Comparison of ENCODE assay signal across 1 cellular context in the genomic region with DNA sequence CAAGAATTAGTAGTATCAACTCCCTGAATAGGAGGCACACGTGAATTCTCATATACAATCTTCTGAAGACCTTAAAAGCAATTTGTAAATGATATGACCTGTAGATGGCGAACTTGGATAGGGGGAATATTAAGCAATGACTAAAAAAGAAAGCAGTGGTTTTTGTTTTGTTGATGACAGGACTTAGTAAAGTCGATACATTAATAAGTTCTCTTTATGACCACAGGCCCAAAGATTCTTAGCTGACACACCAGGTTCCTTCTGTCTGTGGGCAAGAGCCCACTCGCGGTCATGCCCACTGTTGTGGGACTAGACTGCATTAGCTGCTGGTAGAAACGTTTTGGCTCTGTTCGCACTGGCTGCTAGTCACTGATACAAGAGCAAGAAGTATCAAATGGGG.
TF ChIP-seq lines count a peak whose summit lies in the region.

No MANE protein-coding gene starts in this region.

TF ChIP-seq in GM23338, 12 proteins besides CTCF, POLR2A, EP300 and RAD21 (continued from another document):
- TF ChIP-seq, protein P1, sequence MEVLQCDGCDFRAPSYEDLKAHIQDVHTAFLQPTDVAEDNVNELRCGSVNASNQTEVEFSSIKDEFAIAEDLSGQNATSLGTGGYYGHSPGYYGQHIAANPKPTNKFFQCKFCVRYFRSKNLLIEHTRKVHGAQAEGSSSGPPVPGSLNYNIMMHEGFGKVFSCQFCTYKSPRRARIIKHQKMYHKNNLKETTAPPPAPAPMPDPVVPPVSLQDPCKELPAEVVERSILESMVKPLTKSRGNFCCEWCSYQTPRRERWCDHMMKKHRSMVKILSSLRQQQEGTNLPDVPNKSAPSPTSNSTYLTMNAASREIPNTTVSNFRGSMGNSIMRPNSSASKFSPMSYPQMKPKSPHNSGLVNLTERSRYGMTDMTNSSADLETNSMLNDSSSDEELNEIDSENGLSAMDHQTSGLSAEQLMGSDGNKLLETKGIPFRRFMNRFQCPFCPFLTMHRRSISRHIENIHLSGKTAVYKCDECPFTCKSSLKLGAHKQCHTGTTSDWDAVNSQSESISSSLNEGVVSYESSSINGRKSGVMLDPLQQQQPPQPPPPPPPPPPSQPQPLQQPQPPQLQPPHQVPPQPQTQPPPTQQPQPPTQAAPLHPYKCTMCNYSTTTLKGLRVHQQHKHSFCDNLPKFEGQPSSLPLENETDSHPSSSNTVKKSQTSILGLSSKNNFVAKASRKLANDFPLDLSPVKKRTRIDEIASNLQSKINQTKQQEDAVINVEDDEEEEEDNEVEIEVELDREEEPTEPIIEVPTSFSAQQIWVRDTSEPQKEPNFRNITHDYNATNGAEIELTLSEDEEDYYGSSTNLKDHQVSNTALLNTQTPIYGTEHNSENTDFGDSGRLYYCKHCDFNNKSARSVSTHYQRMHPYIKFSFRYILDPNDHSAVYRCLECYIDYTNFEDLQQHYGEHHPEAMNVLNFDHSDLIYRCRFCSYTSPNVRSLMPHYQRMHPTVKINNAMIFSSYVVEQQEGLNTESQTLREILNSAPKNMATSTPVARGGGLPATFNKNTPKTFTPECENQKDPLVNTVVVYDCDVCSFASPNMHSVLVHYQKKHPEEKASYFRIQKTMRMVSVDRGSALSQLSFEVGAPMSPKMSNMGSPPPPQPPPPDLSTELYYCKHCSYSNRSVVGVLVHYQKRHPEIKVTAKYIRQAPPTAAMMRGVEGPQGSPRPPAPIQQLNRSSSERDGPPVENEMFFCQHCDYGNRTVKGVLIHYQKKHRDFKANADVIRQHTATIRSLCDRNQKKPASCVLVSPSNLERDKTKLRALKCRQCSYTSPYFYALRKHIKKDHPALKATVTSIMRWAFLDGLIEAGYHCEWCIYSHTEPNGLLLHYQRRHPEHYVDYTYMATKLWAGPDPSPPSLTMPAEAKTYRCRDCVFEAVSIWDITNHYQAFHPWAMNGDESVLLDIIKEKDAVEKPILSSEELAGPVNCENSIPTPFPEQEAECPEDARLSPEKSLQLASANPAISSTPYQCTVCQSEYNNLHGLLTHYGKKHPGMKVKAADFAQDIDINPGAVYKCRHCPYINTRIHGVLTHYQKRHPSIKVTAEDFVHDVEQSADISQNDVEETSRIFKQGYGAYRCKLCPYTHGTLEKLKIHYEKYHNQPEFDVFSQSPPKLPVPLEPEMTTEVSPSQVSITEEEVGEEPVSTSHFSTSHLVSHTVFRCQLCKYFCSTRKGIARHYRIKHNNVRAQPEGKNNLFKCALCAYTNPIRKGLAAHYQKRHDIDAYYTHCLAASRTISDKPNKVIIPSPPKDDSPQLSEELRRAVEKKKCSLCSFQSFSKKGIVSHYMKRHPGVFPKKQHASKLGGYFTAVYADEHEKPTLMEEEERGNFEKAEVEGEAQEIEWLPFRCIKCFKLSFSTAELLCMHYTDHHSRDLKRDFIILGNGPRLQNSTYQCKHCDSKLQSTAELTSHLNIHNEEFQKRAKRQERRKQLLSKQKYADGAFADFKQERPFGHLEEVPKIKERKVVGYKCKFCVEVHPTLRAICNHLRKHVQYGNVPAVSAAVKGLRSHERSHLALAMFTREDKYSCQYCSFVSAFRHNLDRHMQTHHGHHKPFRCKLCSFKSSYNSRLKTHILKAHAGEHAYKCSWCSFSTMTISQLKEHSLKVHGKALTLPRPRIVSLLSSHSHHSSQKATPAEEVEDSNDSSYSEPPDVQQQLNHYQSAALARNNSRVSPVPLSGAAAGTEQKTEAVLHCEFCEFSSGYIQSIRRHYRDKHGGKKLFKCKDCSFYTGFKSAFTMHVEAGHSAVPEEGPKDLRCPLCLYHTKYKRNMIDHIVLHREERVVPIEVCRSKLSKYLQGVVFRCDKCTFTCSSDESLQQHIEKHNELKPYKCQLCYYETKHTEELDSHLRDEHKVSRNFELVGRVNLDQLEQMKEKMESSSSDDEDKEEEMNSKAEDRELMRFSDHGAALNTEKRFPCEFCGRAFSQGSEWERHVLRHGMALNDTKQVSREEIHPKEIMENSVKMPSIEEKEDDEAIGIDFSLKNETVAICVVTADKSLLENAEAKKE (CRISPR knock-in tag; IDR thresholded peaks at IDR 0.05): no peak
- TF ChIP-seq NANOG (IDR thresholded peaks at IDR 0.05; ENCODE audit: borderline replicate concordance): no peak
- no peak for TF ChIP-seq ZNF114 (CRISPR knock-in tag; IDR thresholded peaks at IDR 0.05)
- TF ChIP-seq, protein P2, sequence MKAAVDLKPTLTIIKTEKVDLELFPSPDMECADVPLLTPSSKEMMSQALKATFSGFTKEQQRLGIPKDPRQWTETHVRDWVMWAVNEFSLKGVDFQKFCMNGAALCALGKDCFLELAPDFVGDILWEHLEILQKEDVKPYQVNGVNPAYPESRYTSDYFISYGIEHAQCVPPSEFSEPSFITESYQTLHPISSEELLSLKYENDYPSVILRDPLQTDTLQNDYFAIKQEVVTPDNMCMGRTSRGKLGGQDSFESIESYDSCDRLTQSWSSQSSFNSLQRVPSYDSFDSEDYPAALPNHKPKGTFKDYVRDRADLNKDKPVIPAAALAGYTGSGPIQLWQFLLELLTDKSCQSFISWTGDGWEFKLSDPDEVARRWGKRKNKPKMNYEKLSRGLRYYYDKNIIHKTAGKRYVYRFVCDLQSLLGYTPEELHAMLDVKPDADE (IDR thresholded peaks at IDR 0.05): no peak
- no peak for TF ChIP-seq ZNF331 (CRISPR knock-in tag; IDR thresholded peaks at IDR 0.05; ENCODE audit: low read depth)
- no peak for TF ChIP-seq CREB1 (CRISPR knock-in tag; IDR thresholded peaks at IDR 0.05; ENCODE audit: low read depth)
- no peak for TF ChIP-seq STAT1 (IDR thresholded peaks at IDR 0.05; ENCODE audit: unreplicated experiment)
- no peak for TF ChIP-seq JUNB (IDR thresholded peaks at IDR 0.05; ENCODE audit: unreplicated experiment)
